7 cellular contexts compared by ENCODE assay signal in the genomic region with DNA sequence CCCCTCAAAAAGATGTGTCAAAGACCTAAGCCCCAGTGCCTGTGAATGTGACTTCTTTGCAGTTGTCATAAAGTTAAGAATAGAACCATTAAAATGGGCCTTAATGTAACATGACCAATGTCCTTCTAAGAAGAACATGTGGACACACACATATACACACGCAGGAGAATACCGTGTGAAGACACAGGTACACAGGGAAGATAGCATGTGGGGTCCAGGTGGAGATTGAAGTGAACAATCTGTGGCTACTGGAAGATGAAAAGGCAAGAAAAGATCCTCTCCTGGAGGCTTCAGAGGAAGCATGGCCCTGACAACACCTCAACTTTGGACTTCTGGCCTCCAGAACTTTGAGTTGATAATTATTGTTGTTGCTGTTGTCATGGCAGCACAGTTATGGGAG.
"Had no signal": no experiment of that assay in that cellular context is flagged by ENCODE, and none has a peak within 500 bp of the region (broad histone marks: within the 10 kb centered on the region; RNA-seq: fewer than 3 reads in every experiment).

No MANE protein-coding gene starts in this region.

- H3K27ac Mint-ChIP-seq: GM23338, HFFc6 had no signal

- DNase-seq: H7, HFFc6, IMR-90 had no signal

- H3K36me3 ChIP-seq: HAP-1 had no signal

- H3K9me3 Mint-ChIP-seq: HFFc6 had no signal

- H2AFZ ChIP-seq: GM23338 had no signal

- H3K27ac ChIP-seq: HL-60 had no signal

- H3K9me3 ChIP-seq: HAP-1 had no signal

- H3K4me1 ChIP-seq: HAP-1 had no signal

- ATAC-seq: HCT116 had no signal

- H3K4me3 ChIP-seq: GM23338, HAP-1 had no signal

- H3K4me3 Mint-ChIP-seq: GM23338, HFFc6 had no signal
